In genomic region chr19:8158411-8159074, GRCh38 we compare ENCODE assay signal across 1 cellular context.
TF ChIP-seq lines count a peak whose summit lies in the region.

No MANE protein-coding gene starts in this region.

TF ChIP-seq in K562, 482 proteins besides CTCF, POLR2A, EP300 and RAD21 (continued from another document and continues in another):
- TF ChIP-seq COPS2 (conservative IDR thresholded peaks at IDR 0.05): no peak
- TF ChIP-seq KLF10 (CRISPR knock-in tag; IDR thresholded peaks at IDR 0.05): no peak
- TF ChIP-seq ZC3H11A (IDR thresholded peaks at IDR 0.05; ENCODE audit: low read depth, low read length): no peak
- TF ChIP-seq GATAD2B (IDR thresholded peaks at IDR 0.05; ENCODE audit: borderline replicate concordance): no peak; the same call in 1 of the 2 replicates
- TF ChIP-seq TAL1 (IDR thresholded peaks at IDR 0.05): no peak
- TF ChIP-seq RFX5 (IDR thresholded peaks at IDR 0.05; ENCODE audit: low read depth, low read length): no peak
- TF ChIP-seq SREBF1 (IDR thresholded peaks at IDR 0.05; ENCODE audit: borderline replicate concordance, low read depth, low read length): no peak
- peak; percentile 64 for TF ChIP-seq BRD9 (IDR thresholded peaks at IDR 0.05; ENCODE audit: low read depth, partially characterized antibody)
- TF ChIP-seq ZFP30 (CRISPR knock-in tag; IDR thresholded peaks at IDR 0.05; ENCODE audit: borderline replicate concordance): no peak
- TF ChIP-seq NFE2L1 (tag; IDR thresholded peaks at IDR 0.05; ENCODE audit: borderline replicate concordance, low read depth): no peak
- no peak for TF ChIP-seq TEAD2 (tag; IDR thresholded peaks at IDR 0.05)
- TF ChIP-seq CHAMP1 (IDR thresholded peaks at IDR 0.05): peak; percentile 36; the same call in 1 of the 2 replicates
- no peak for TF ChIP-seq ZNF589 (CRISPR knock-in tag; IDR thresholded peaks at IDR 0.05; ENCODE audit: low read depth)
- no peak for TF ChIP-seq SRSF3 (IDR thresholded peaks at IDR 0.05; ENCODE audit: insufficient read depth, low read length)
- 0 out of 2 replicates have a peak, but pooled peaks have one; percentile 39 for TF ChIP-seq DPF2 (IDR thresholded peaks at IDR 0.05)
- no peak for TF ChIP-seq TSHZ1 (CRISPR knock-in tag; IDR thresholded peaks at IDR 0.05)
- TF ChIP-seq GTF2A2 (tag; IDR thresholded peaks at IDR 0.05): no peak
- TF ChIP-seq ZBTB33 (CRISPR knock-in tag; IDR thresholded peaks at IDR 0.05): no peak
- TF ChIP-seq DEAF1 (CRISPR knock-in tag; IDR thresholded peaks at IDR 0.05): peak; percentile 81
- no peak for TF ChIP-seq SMAD3 (CRISPR knock-in tag; conservative IDR thresholded peaks at IDR 0.05)
- no peak for TF ChIP-seq SREBF2 (CRISPR knock-in tag; IDR thresholded peaks at IDR 0.05)
- TF ChIP-seq ATF2 (CRISPR knock-in tag; IDR thresholded peaks at IDR 0.05): no peak
- TF ChIP-seq ATF7 (IDR thresholded peaks at IDR 0.05): 0 out of 2 replicates have a peak, but pooled peaks have one; percentile 28
- no peak for TF ChIP-seq U2AF2 (optimal IDR thresholded peaks at IDR 0.05; ENCODE audit: low read depth, low read length)
- no peak for TF ChIP-seq C11orf30 (IDR thresholded peaks at IDR 0.05; ENCODE audit: low read depth)
- peak; percentile 28; the same call in 1 of the 2 replicates for TF ChIP-seq FOXM1 (IDR thresholded peaks at IDR 0.05; ENCODE audit: low read depth)
- no peak for TF ChIP-seq FOXM1 (CRISPR knock-in tag; IDR thresholded peaks at IDR 0.05; ENCODE audit: low read depth)
- no peak for TF ChIP-seq LARP7 (IDR thresholded peaks at IDR 0.05)
- TF ChIP-seq MTA3 (IDR thresholded peaks at IDR 0.05; ENCODE audit: borderline replicate concordance): 0 out of 2 replicates have a peak, but pooled peaks have one; percentile 37
- peak in 1 of 2 experiments; percentile 22 for TF ChIP-seq AFF1 (IDR thresholded peaks at IDR 0.05; ENCODE audit: low read depth in 1 of 2, partially characterized antibody in 2 of 2)
- TF ChIP-seq ZNF512 (tag; IDR thresholded peaks at IDR 0.05): no peak
- TF ChIP-seq ETV1 (tag; conservative IDR thresholded peaks at IDR 0.05; ENCODE audit: low read depth): peak; percentile 51; the same call in 1 of the 2 replicates
- peak; percentile 43; the same call in 1 of the 2 replicates for TF ChIP-seq NBN (IDR thresholded peaks at IDR 0.05; ENCODE audit: low read depth)
- peak; percentile 39; the same call in 1 of the 2 replicates for TF ChIP-seq CREM (IDR thresholded peaks at IDR 0.05; ENCODE audit: low read depth)
- TF ChIP-seq TAF9B (IDR thresholded peaks at IDR 0.05; ENCODE audit: partially characterized antibody): no peak
- no peak for TF ChIP-seq ZNF561 (CRISPR knock-in tag; conservative IDR thresholded peaks at IDR 0.05)
- TF ChIP-seq SIN3A (IDR thresholded peaks at IDR 0.05; ENCODE audit: borderline replicate concordance in 2 of 2, control insufficient read depth in 1 of 2, low read depth in 2 of 2, low read length in 2 of 2): no peak
- peak; percentile 36; the same call in 1 of the 2 replicates for TF ChIP-seq ZNF263 (CRISPR knock-in tag; IDR thresholded peaks at IDR 0.05; ENCODE audit: borderline replicate concordance)
- TF ChIP-seq NFIC (IDR thresholded peaks at IDR 0.05): peak; percentile 60
- TF ChIP-seq CUX1 (CRISPR knock-in tag; IDR thresholded peaks at IDR 0.05): no peak
